8 cellular contexts compared by ENCODE assay signal in the genomic region with DNA sequence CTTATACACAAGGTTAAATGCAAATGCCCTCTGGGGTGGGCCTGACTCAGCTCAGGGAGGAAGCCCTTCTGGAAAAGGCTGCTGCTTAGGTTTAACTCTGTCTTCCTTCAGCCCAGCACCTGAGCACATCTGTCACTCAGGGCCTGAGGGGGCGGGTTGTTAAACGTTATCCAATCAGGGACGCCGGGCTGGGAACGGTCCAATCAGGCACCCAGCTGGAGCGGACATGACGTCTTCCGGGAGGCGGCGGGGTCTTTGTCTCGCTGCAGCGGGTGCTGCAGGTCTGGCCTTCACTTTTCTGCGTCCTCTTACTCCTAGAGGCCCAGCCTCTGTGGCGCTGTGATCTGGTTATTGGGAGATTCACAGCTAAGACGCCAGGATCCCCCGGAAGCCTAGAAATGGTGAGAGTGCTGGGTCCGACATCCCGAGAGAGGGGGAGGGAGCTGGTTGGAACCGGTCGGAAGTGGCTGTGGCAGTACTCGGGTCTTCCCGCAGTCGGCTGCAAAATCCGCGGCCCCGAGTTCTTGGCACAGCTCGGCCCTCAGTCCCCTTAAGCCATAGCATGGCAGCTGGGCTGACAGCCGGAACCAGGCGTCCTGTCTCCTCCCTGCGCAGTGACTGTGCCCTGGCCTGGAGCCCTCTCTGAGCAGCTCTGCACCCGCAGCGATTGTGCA. TPM values are rescaled to one million over a fixed set of nuclear protein-coding genes. Genes with fewer than 3 reads are reported as not detected.
DNase-seq lines count a peak whose midpoint lies in the region; ATAC-seq, FAIRE-seq and TF ChIP-seq lines count a peak whose summit lies in the region.

A gene (plus strand): TSS at position 258 of the 674 bp plus-strand sequence. CDS start 141 bp downstream, at position 399.

- H3K36me3 Mint-ChIP-seq in activated CD4-positive, alpha-beta T cell treated with anti-CD3 and anti-CD28 coated beads for 36 hours (ENCODE audit: low read depth), result peaks cover 28% of the 10 kb centered on the region

- FAIRE-seq in GM19239 (lab: Jason Lieb, UNC), result peak; percentile 92

- peak; percentile 97 for DNase-seq in BE2C
- peak; percentile 86 for DNase-seq in GM19239 (ENCODE audit: insufficient read length, low spot score)
- DNase-seq in NCI-H510A treated with DMSO at 0.1 percent for 48 hours (lab: John Stamatoyannopoulos, UW), result peak; percentile 52
- DNase-seq in activated CD4-positive, alpha-beta T cell treated with anti-CD3 and anti-CD28 coated beads for 36 hours, result peak; percentile 97
- DNase-seq in kidney glomerular epithelial cell (lab: John Stamatoyannopoulos, UW), result peak; percentile 95
- DNase-seq in stimulated activated CD4-positive, alpha-beta T cell treated with anti-CD3 and anti-CD28 coated beads, Interleukin-15, amount 100 ng/mL, for 48 hours (ENCODE audit: low read depth in 2 of 2), result peak; percentile 90 to 91

- TF ChIP-seq CTCF in BE2C (IDR thresholded peaks at IDR 0.05; ENCODE audit: low read depth, low read length), result no peak; the same call in 1 of the 2 replicates

- peak within 1 kb of the TSS; percentile 99 for H3K27ac Mint-ChIP-seq in activated CD4-positive, alpha-beta T cell treated with anti-CD3 and anti-CD28 coated beads for 36 hours

- ATAC-seq in HG03442 (IDR thresholded peaks at IDR 0.05; ENCODE audit: unreplicated experiment), result peak; percentile 100
- peak; percentile 100 for ATAC-seq in activated CD4-positive, alpha-beta T cell treated with anti-CD3 and anti-CD28 coated beads for 36 hours

- H3K27ac ChIP-seq in cingulate gyrus (ENCODE audit: low read depth, low read length), result peak within 1 kb of the TSS; percentile 47

- H3K4me3 Mint-ChIP-seq in activated CD4-positive, alpha-beta T cell treated with anti-CD3 and anti-CD28 coated beads for 36 hours, result peak within 1 kb of the TSS; percentile 97

- H3K4me1 Mint-ChIP-seq in activated CD4-positive, alpha-beta T cell treated with anti-CD3 and anti-CD28 coated beads for 36 hours, result peaks cover 23% of the 10 kb centered on the region

- no peaks in the 10 kb centered on the region for H3K27me3 ChIP-seq in BE2C

- H3K4me3 ChIP-seq in BE2C (ENCODE audit: low read depth, low read length), result peak within 1 kb of the TSS; percentile 89

- POLR2A ChIA-PET in activated CD4-positive, alpha-beta T cell treated with anti-CD3 and anti-CD28 coated beads for 36 hours (lab: Charles Lee), result no interaction called here

- no peaks in the 10 kb centered on the region for H3K4me1 ChIP-seq in BE2C

- H3K9me3 ChIP-seq in BE2C, result no peaks in the 10 kb centered on the region; the same call in 1 of the 2 replicates

- CTCF ChIA-PET in activated CD4-positive, alpha-beta T cell treated with anti-CD3 and anti-CD28 coated beads for 36 hours (lab: Charles Lee), result interaction anchor here (0.6 to 1.6 kb wide), 3 partner anchors 64 to 168 kb away, joined by 3 read pairs; no protein-coding TSS in a partner anchor

- H3K9me3 Mint-ChIP-seq in activated CD4-positive, alpha-beta T cell treated with anti-CD3 and anti-CD28 coated beads for 36 hours (ENCODE audit: low read depth), result no peaks in the 10 kb centered on the region

- intact Hi-C loops in activated CD4-positive, alpha-beta T cell treated with anti-CD3 and anti-CD28 coated beads for 36 hours (cut with DNase I, micrococcal nuclease), result loop anchor here (1.0 to 10.0 kb wide), 9 partner anchors 109 to 890 kb away; a partner anchor contains a TSS

- H3K36me3 ChIP-seq in BE2C, result peaks cover 14% of the 10 kb centered on the region

- H3K27me3 Mint-ChIP-seq in activated CD4-positive, alpha-beta T cell treated with anti-CD3 and anti-CD28 coated beads for 36 hours, result no peaks in the 10 kb centered on the region

RNA-seq across cellular contexts. Expression of the gene that starts here (rescaled TPM):
- polyA plus RNA-seq in BE2C (2012; ENCODE audit: insufficient read depth, insufficient read length, low read depth), result 4.0 TPM
- 10 to 100 TPM; 12.0 to 19.6 TPM for total RNA-seq in activated CD4-positive, alpha-beta T cell treated with anti-CD3 and anti-CD28 coated beads for 36 hours

Comparison
In these comparisons a context has a peak if more than half of its experiments do, and no peak if none do; other contexts are left out.
1. Peak in every context shown above with its lines: DNase-seq, ATAC-seq, H3K4me3 ChIP-seq and H3K27ac ChIP-seq.